In the genomic region with DNA sequence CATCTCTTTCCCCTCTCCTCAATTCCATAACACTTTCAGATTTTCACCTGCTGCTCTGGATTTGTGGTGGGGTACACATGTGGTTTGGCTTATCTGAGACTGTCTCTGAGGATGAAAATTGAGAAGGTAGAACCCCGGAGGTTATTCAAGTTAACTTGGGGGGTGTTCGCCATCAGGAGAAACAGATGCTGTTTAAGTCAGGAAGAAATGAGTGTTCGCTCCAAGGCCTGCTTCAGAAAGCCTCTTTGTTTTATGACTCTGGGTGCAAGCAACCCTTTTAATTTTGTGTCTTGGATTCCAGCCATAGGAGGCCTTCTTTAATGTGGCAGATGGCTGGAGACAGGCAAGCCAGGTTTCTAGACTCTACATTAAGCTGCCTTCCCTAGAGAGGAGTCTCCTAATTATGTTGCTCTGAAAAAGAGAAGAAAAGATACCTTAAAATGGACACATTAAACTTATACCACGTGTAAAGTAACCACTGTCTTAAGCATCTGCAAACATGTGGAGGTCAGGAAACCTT, we compare ENCODE assay signal across 20 cellular contexts.
"Had no signal": no experiment of that assay in that cellular context is flagged by ENCODE, and none has a peak within 500 bp of the region (broad histone marks: within the 10 kb centered on the region; RNA-seq: fewer than 3 reads in every experiment).

No MANE protein-coding gene starts in this region.

- H3K27ac ChIP-seq: ascending aorta, heart left ventricle, parathyroid adenoma, stomach, thyroid gland, uterus, VCaP had no signal

- ATAC-seq: activated CD8-positive, alpha-beta T cell treated with anti-CD3 and anti-CD28 coated beads for 36 hours; activated naive CD8-positive, alpha-beta T cell treated with anti-CD3 and anti-CD28 coated beads, Interleukin-2, amount 50 U/mL, for 24 hours; activated T-cell treated with anti-CD3 and anti-CD28 coated beads, Interleukin-2, amount 50 U/mL, for 72 hours; heart left ventricle; left ventricle myocardium superior had no signal

- H3K27me3 ChIP-seq: ascending aorta, heart left ventricle, stomach, thyroid gland, uterus had no signal

- DNase-seq: activated CD4-positive, alpha-beta T cell treated with anti-CD3 and anti-CD28 coated beads for 4 hours; activated CD8-positive, alpha-beta memory T cell treated with anti-CD3 and anti-CD28 coated beads, Interleukin-2, amount 50 U/mL, for 4 hours; activated CD8-positive, alpha-beta T cell treated with anti-CD3 and anti-CD28 coated beads for 36 hours; activated gamma-delta T cell treated with Interleukin-2 at 50 U/mL for 16 hours; activated naive CD8-positive, alpha-beta T cell treated with anti-CD3 and anti-CD28 coated beads, Interleukin-2, amount 50 U/mL, for 24 hours; activated T-cell treated with anti-CD3 and anti-CD28 coated beads, Interleukin-2, amount 50 U/mL, for 72 hours; foreskin melanocyte; heart left ventricle; kidney; left ventricle myocardium superior; mesendoderm; stimulated activated CD4-positive, alpha-beta T cell treated with anti-CD3 and anti-CD28 coated beads, Interleukin-15, amount 100 ng/mL, for 24 hours; stimulated activated CD4-positive, alpha-beta T cell treated with anti-CD3 and anti-CD28 coated beads, Interleukin-4, amount 100 ng/mL, for 24 hours; stomach; T-helper 9 cell; thyroid gland; uterus had no signal

- H3K9me3 Mint-ChIP-seq: activated CD8-positive, alpha-beta T cell treated with anti-CD3 and anti-CD28 coated beads for 36 hours; activated naive CD8-positive, alpha-beta T cell treated with anti-CD3 and anti-CD28 coated beads, Interleukin-2, amount 50 U/mL, for 24 hours; activated T-cell treated with anti-CD3 and anti-CD28 coated beads, Interleukin-2, amount 50 U/mL, for 72 hours had no signal

- H3K36me3 ChIP-seq: ascending aorta, heart left ventricle, stomach, thyroid gland, uterus had no signal

- H3K4me3 ChIP-seq: ascending aorta, heart left ventricle, stomach, thyroid gland, uterus had no signal

- H3K9me3 ChIP-seq: ascending aorta, heart left ventricle, stomach, thyroid gland, uterus had no signal

- H3K4me1 ChIP-seq: parathyroid adenoma, uterus had no signal

- H3K27ac Mint-ChIP-seq: activated CD8-positive, alpha-beta T cell treated with anti-CD3 and anti-CD28 coated beads for 36 hours; activated naive CD8-positive, alpha-beta T cell treated with anti-CD3 and anti-CD28 coated beads, Interleukin-2, amount 50 U/mL, for 24 hours; activated T-cell treated with anti-CD3 and anti-CD28 coated beads, Interleukin-2, amount 50 U/mL, for 72 hours had no signal
